ENCODE assay signal across 11 cellular contexts in genomic region chr2:72895759-72896281, GRCh38. TPM values are rescaled to one million over a fixed set of nuclear protein-coding genes. Genes with fewer than 3 reads are reported as not detected.
DNase-seq lines count a peak whose midpoint lies in the region; ATAC-seq, FAIRE-seq and TF ChIP-seq lines count a peak whose summit lies in the region.
"Had no signal": no experiment of that assay in that cellular context is flagged by ENCODE, and none has a peak within 500 bp of the region (broad histone marks: within the 10 kb centered on the region; RNA-seq: fewer than 3 reads in every experiment).

No MANE protein-coding gene starts in this region.

- no peaks in the 10 kb centered on the region for H3K36me3 Mint-ChIP-seq in Calu3 (ENCODE audit: insufficient read depth, unreplicated experiment)
- H3K36me3 Mint-ChIP-seq in activated CD8-positive, alpha-beta memory T cell treated with anti-CD3 and anti-CD28 coated beads, Interleukin-2, amount 10 ng/mL, durations not matched to agents 7 days and 5 days: no peaks in the 10 kb centered on the region

- H3K9me1 ChIP-seq in keratinocyte (ENCODE audit: control insufficient read depth, extremely low read depth, insufficient read depth, low read length): no peaks in the 10 kb centered on the region

- TF ChIP-seq CTCF in cardiac fibroblast (IDR thresholded peaks at IDR 0.05; ENCODE audit: low read depth, low read length) (no peak), keratinocyte (optimal IDR thresholded peaks at IDR 0.05 in 1 of 3, IDR thresholded peaks at IDR 0.05 in 1 of 3, conservative IDR thresholded peaks at IDR 0.05 in 1 of 3; ENCODE audit: extremely low read depth in 1 of 3, insufficient read depth in 2 of 3, low read length in 3 of 3) (no peak), stomach (IDR thresholded peaks at IDR 0.05) (peak in 1 of 7 experiments; percentile 15), Calu3 (IDR thresholded peaks at IDR 0.05; ENCODE audit: unreplicated experiment) (no peak)

- H3K4me2 ChIP-seq in keratinocyte (ENCODE audit: control insufficient read depth, extremely low read depth, insufficient read depth, low read depth, low read length): peak overlapping the region; percentile 30

- CTCF ChIA-PET in Calu3 (lab: Charles Lee): interaction anchor here (0.6 to 1.4 kb wide), 4 partner anchors 8 to 107 kb away, joined by 3 to 5 read pairs (median 4); partner anchors contain the start of gene SPR
- CTCF ChIA-PET in activated CD8-positive, alpha-beta memory T cell treated with anti-CD3 and anti-CD28 coated beads, Interleukin-2, amount 10 ng/mL, durations not matched to agents 7 days and 5 days (lab: Charles Lee): interaction anchor here (0.6 to 10.9 kb wide), 8 partner anchors 8 to 322 kb away, joined by 3 to 306 read pairs (median 6); partner anchors contain the start of gene SPR

- ATAC-seq in GM21529 (IDR thresholded peaks at IDR 0.05; ENCODE audit: unreplicated experiment): no peak
- ATAC-seq in activated CD8-positive, alpha-beta memory T cell treated with anti-CD3 and anti-CD28 coated beads, Interleukin-2, amount 10 ng/mL, durations not matched to agents 7 days and 5 days: no peak

- peaks cover 5 to 9% of the 10 kb centered on the region in 2 experiments for H3K36me3 ChIP-seq in keratinocyte (ENCODE audit: control insufficient read depth in 2 of 2, extremely low read depth in 1 of 2, insufficient read depth in 2 of 2, low read length in 2 of 2)
- peaks cover 9 to 17% (median 17%) of the 10 kb centered on the region in 4 donors for H3K36me3 ChIP-seq in stomach
- H3K36me3 ChIP-seq: vagina had no signal

- H3K9me3 ChIP-seq in keratinocyte (ENCODE audit: control insufficient read depth, low read depth, low read length) (no peaks in the 10 kb centered on the region), stomach (no peaks in the 10 kb centered on the region)
- H3K9me3 ChIP-seq: vagina had no signal

- no peak for TF ChIP-seq EP300 in stomach (IDR thresholded peaks at IDR 0.05)

- H4K20me1 ChIP-seq in keratinocyte (ENCODE audit: control insufficient read depth, extremely low read depth, insufficient read depth, low read length): peaks cover 2% of the 10 kb centered on the region

- TF ChIP-seq POLR2A in stomach (IDR thresholded peaks at IDR 0.05): no peak

- H3K27ac Mint-ChIP-seq in Calu3 (ENCODE audit: unreplicated experiment): no peak overlapping the region
- no peak overlapping the region for H3K27ac Mint-ChIP-seq in activated CD8-positive, alpha-beta memory T cell treated with anti-CD3 and anti-CD28 coated beads, Interleukin-2, amount 10 ng/mL, durations not matched to agents 7 days and 5 days

- H3K4me3 ChIP-seq in cardiac fibroblast (replicated peaks in 1 of 2; ENCODE audit: low read depth in 2 of 2, low read length in 2 of 2) (no peak overlapping the region), keratinocyte (ENCODE audit: control insufficient read depth in 2 of 3, extremely low read depth in 1 of 3, insufficient read depth in 2 of 3, low read depth in 1 of 3, low read length in 3 of 3) (peak overlapping the region in 1 of 3 experiments; percentile 35), stomach (peak overlapping the region in 2 of 4 donors; percentile 14 to 22)

- no peak for FAIRE-seq in keratinocyte (lab: Jason Lieb, UNC)

- intact Hi-C loops in stomach (cut with DNase I; ENCODE audit: low total_unique reads): loop anchor here (10.0 kb wide), 1 partner anchor 279 kb away; no protein-coding TSS in a partner anchor
- intact Hi-C loops in Calu3 (cut with micrococcal nuclease; ENCODE audit: unreplicated experiment): no loop called here

- WGBS in stomach, 5 donors: 5 to 12% (median 9%) methylated on average over 13 to 16 of the region's 16 CpGs

- H3K79me2 ChIP-seq in keratinocyte (ENCODE audit: control insufficient read depth, insufficient read depth, low read length): no peaks in the 10 kb centered on the region

- dilution Hi-C loops in keratinocyte (cut with MboI; ENCODE audit: extremely low pct_ligation_motif_present, low sequenced_read_pairs): no loop called here

- H3K27ac ChIP-seq in keratinocyte (ENCODE audit: control insufficient read depth, insufficient read depth, low read length) (no peak overlapping the region), stomach (peak overlapping the region in 3 of 5 donors; percentile 13 to 38 (median 31))
- H3K27ac ChIP-seq: vagina had no signal

- H3K9me3 Mint-ChIP-seq in Calu3 (ENCODE audit: low read depth, unreplicated experiment): no peaks in the 10 kb centered on the region
- H3K9me3 Mint-ChIP-seq in activated CD8-positive, alpha-beta memory T cell treated with anti-CD3 and anti-CD28 coated beads, Interleukin-2, amount 10 ng/mL, durations not matched to agents 7 days and 5 days (ENCODE audit: low read depth): no peaks in the 10 kb centered on the region

- H3K4me3 Mint-ChIP-seq in Calu3 (ENCODE audit: low read depth, unreplicated experiment): no peak overlapping the region
- H3K4me3 Mint-ChIP-seq in activated CD8-positive, alpha-beta memory T cell treated with anti-CD3 and anti-CD28 coated beads, Interleukin-2, amount 10 ng/mL, durations not matched to agents 7 days and 5 days: no peak overlapping the region

- H3K4me1 Mint-ChIP-seq in Calu3 (ENCODE audit: low read depth, unreplicated experiment): peaks cover 23% of the 10 kb centered on the region
- peaks cover 4% of the 10 kb centered on the region for H3K4me1 Mint-ChIP-seq in activated CD8-positive, alpha-beta memory T cell treated with anti-CD3 and anti-CD28 coated beads, Interleukin-2, amount 10 ng/mL, durations not matched to agents 7 days and 5 days

- no peak overlapping the region for H3K9ac ChIP-seq in keratinocyte (ENCODE audit: control insufficient read depth, extremely low read depth, insufficient read depth, low read length)

- peaks cover 30% of the 10 kb centered on the region for H3K4me1 ChIP-seq in keratinocyte (ENCODE audit: control insufficient read depth, extremely low read depth, insufficient read depth, low read length)
- peaks cover 0 to 23% (median 17%) of the 10 kb centered on the region in 4 donors for H3K4me1 ChIP-seq in stomach

- DNase-seq in LHCN-M2 (ENCODE audit: low read depth) (peak; percentile 26), cardiac fibroblast (ENCODE audit: low read depth in 2 of 2) (peak; percentile 48 to 79), keratinocyte (ENCODE audit: low read depth, low spot score) (no peak), stomach (peak; percentile 79), Calu3 (no peak)
- DNase-seq in stimulated activated CD4-positive, alpha-beta T cell treated with anti-CD3 and anti-CD28 coated beads, Interleukin-4, amount 100 ng/mL, for 4 hours: no peak
- no peak for DNase-seq in activated CD8-positive, alpha-beta memory T cell treated with anti-CD3 and anti-CD28 coated beads, Interleukin-2, amount 10 ng/mL, durations not matched to agents 7 days and 5 days
- DNase-seq: cerebellar nuclear complex, NCI-H1417 treated with DMSO at 0.1 percent for 48 hours had no signal

- H3K27me3 Mint-ChIP-seq in Calu3 (ENCODE audit: unreplicated experiment): peaks cover 61% of the 10 kb centered on the region
- peaks cover 39% of the 10 kb centered on the region for H3K27me3 Mint-ChIP-seq in activated CD8-positive, alpha-beta memory T cell treated with anti-CD3 and anti-CD28 coated beads, Interleukin-2, amount 10 ng/mL, durations not matched to agents 7 days and 5 days

- peaks cover 11% of the 10 kb centered on the region for H3K27me3 ChIP-seq in keratinocyte (ENCODE audit: control insufficient read depth, extremely low read depth, insufficient read depth, low read length)
- peaks cover 4 to 52% (median 20%) of the 10 kb centered on the region in 3 donors for H3K27me3 ChIP-seq in stomach
- H3K27me3 ChIP-seq: vagina had no signal

- H2AFZ ChIP-seq in keratinocyte (ENCODE audit: control insufficient read depth, low read length): peak overlapping the region; percentile 65

- BruUV-seq in Calu3 (replicated peaks; lab: Mats Ljungman, UMichigan): no TSS peak

RNA-seq across cellular contexts. Expression of gene SPR, which starts 8.6 kb away (rescaled TPM):
- 37.9 and 39.3 TPM in 2 replicates for total RNA-seq in LHCN-M2 (2014; rRNA removed)
- 31.6 TPM for polyA plus RNA-seq in LHCN-M2 (2012)
- polyA plus RNA-seq in keratinocyte: 25.1 to 33.9 TPM (median 26.0 TPM) in 3 replicates
- 9.1 TPM for polyA plus RNA-seq in keratinocyte (2011; ENCODE audit: low read depth)
- 27.6 and 36.6 TPM in 2 replicates for polyA plus RNA-seq in keratinocyte (2011; cell fraction: cytosol; rRNA removed)
- polyA plus RNA-seq in keratinocyte (2011; cell fraction: nucleus; rRNA removed): 16.2 and 16.4 TPM in 2 replicates
- polyA plus RNA-seq in keratinocyte (2012; ENCODE audit: low replicate concordance): 18.2 and 37.1 TPM in 2 replicates
- 11.7 to 13.8 TPM (median 12.2 TPM) in 3 replicates for polyA minus RNA-seq in keratinocyte
- polyA minus RNA-seq in keratinocyte (2011; cell fraction: cytosol; rRNA and poly(A)+ RNA removed): 16.5 TPM
- polyA minus RNA-seq in keratinocyte (2011; cell fraction: nucleus; rRNA and poly(A)+ RNA removed): 4.0 and 4.5 TPM in 2 replicates
- total RNA-seq in stomach: 100 to 1,000 TPM in 1 of 5 donors, 10 to 100 TPM in 4; 11.7 to 133 (median 63.8) TPM
- polyA plus RNA-seq in stomach: 10 to 100 TPM; 42.2 to 49.2 (median 48.9) TPM
- total RNA-seq in Calu3 (2022): 71.1 and 84.4 TPM in 2 replicates
- total RNA-seq in activated CD8-positive, alpha-beta memory T cell treated with anti-CD3 and anti-CD28 coated beads, Interleukin-2, amount 10 ng/mL, durations not matched to agents 7 days and 5 days: 1 to 10 TPM; 1.3 to 3.1 TPM

RNA-seq across cellular contexts. Expression of gene EMX1, which starts 21.5 kb away (rescaled TPM):
- total RNA-seq in LHCN-M2 (2014; rRNA removed): not detected in 2 replicates
- polyA plus RNA-seq in LHCN-M2 (2012): not detected
- polyA plus RNA-seq in keratinocyte: not detected in 3 replicates
- not detected for polyA plus RNA-seq in keratinocyte (2011; ENCODE audit: low read depth)
- polyA plus RNA-seq in keratinocyte (2011; cell fraction: cytosol; rRNA removed): not detected in 2 replicates
- not detected in 2 replicates for polyA plus RNA-seq in keratinocyte (2011; cell fraction: nucleus; rRNA removed)
- 0.06 TPM in 1 of 2 replicates, not detected in the other for polyA plus RNA-seq in keratinocyte (2012; ENCODE audit: low replicate concordance)
- polyA minus RNA-seq in keratinocyte: not detected in 3 replicates
- not detected for polyA minus RNA-seq in keratinocyte (2011; cell fraction: cytosol; rRNA and poly(A)+ RNA removed)
- polyA minus RNA-seq in keratinocyte (2011; cell fraction: nucleus; rRNA and poly(A)+ RNA removed): not detected in 2 replicates
- 10 to 100 TPM in 1 of 5 donors, not detected in 4; 32.1 TPM for total RNA-seq in stomach
- under 1 TPM in 2 of 3 donors, not detected in 1; 0.18 to 0.62 TPM for polyA plus RNA-seq in stomach
- not detected in 2 replicates for total RNA-seq in Calu3 (2022)
- not detected for total RNA-seq in activated CD8-positive, alpha-beta memory T cell treated with anti-CD3 and anti-CD28 coated beads, Interleukin-2, amount 10 ng/mL, durations not matched to agents 7 days and 5 days
- total RNA-seq: vagina had no signal

Comparison
In these comparisons a context has a peak if more than half of its experiments do, and no peak if none do; other contexts are left out.
1. DNase-seq: peak in LHCN-M2 (single experiment), cardiac fibroblast (2 of 2) and stomach (single experiment); none in keratinocyte (single experiment), stimulated activated CD4-positive, alpha-beta T cell treated with anti-CD3 and anti-CD28 coated beads, Interleukin-4, amount 100 ng/mL, for 4 hours (0 of 2), Calu3 (single experiment) and activated CD8-positive, alpha-beta memory T cell treated with anti-CD3 and anti-CD28 coated beads, Interleukin-2, amount 10 ng/mL, durations not matched to agents 7 days and 5 days (single experiment).